8 cellular contexts compared by ENCODE assay signal in genomic region chr11:47946682-47947575, GRCh38. TPM values are rescaled to one million over a fixed set of nuclear protein-coding genes. Genes with fewer than 3 reads are reported as not detected.
DNase-seq lines count a peak whose midpoint lies in the region; ATAC-seq and TF ChIP-seq lines count a peak whose summit lies in the region.

No MANE protein-coding gene starts in this region.

- H3K9me3 ChIP-seq in BLaER1 treated with 17β-estradiol and CSF1 and Interleukin-3, amounts not matched to agents 10 nM and 100 nM (replicated peaks in 1 of 11), result no peaks in the 10 kb centered on the region
- no peaks in the 10 kb centered on the region for H3K9me3 ChIP-seq in gastrocnemius medialis

- H3K27me3 ChIP-seq in BLaER1 treated with 17β-estradiol and CSF1 and Interleukin-3, amounts not matched to agents 10 nM and 100 nM, result no peaks in the 10 kb centered on the region
- no peaks in the 10 kb centered on the region for H3K27me3 ChIP-seq in gastrocnemius medialis

- in situ Hi-C loops in KBM-7 (cut with MboI; ENCODE audit: low pct_unique_long_range_greater_than_20kb, low sequenced_read_pairs) (no loop called here), gastrocnemius medialis (cut with MboI; ENCODE audit: low sequenced_read_pairs in 4 of 4) (no loop called here)

- ATAC-seq in gastrocnemius medialis (peak; percentile 97), GM21360 (IDR thresholded peaks at IDR 0.05; ENCODE audit: unreplicated experiment) (no peak), HG02938 (IDR thresholded peaks at IDR 0.05; ENCODE audit: unreplicated experiment) (no peak), HG03039 (IDR thresholded peaks at IDR 0.05; ENCODE audit: unreplicated experiment) (no peak)

- no peak for TF ChIP-seq POLR2A in gastrocnemius medialis (IDR thresholded peaks at IDR 0.05)

- intact Hi-C loops in gastrocnemius medialis (cut with DNase I; ENCODE audit: low total_unique reads), result loop anchor here (5.0 kb wide), 1 partner anchor 155 kb away; no protein-coding TSS in a partner anchor

- no peak overlapping the region for H3K4me3 ChIP-seq in BLaER1 treated with 17β-estradiol and CSF1 and Interleukin-3, amounts not matched to agents 10 nM and 100 nM
- no peak overlapping the region for H3K4me3 ChIP-seq in gastrocnemius medialis

- peaks cover 29 to 78% (median 57%) of the 10 kb centered on the region in 10 experiments for H3K4me1 ChIP-seq in BLaER1 treated with 17β-estradiol and CSF1 and Interleukin-3, amounts not matched to agents 10 nM and 100 nM
- H3K4me1 ChIP-seq in gastrocnemius medialis, result peaks cover 4 to 7% of the 10 kb centered on the region in 2 donors

- no peaks in the 10 kb centered on the region for H3K36me3 ChIP-seq in BLaER1 treated with 17β-estradiol and CSF1 and Interleukin-3, amounts not matched to agents 10 nM and 100 nM
- H3K36me3 ChIP-seq in gastrocnemius medialis, result no peaks in the 10 kb centered on the region

- H3K9ac ChIP-seq in BLaER1 treated with 17β-estradiol and CSF1 and Interleukin-3, amounts not matched to agents 10 nM and 100 nM, result peak overlapping the region in 6 of 11 experiments; percentile 2 to 43 (median 29); a peak in 7 of 22 replicates

- H4K20me1 ChIP-seq in BLaER1 treated with 17β-estradiol and CSF1 and Interleukin-3, amounts not matched to agents 10 nM and 100 nM, result no peaks in the 10 kb centered on the region

- TF ChIP-seq CTCF in gastrocnemius medialis (IDR thresholded peaks at IDR 0.05 in 4 of 5, conservative IDR thresholded peaks at IDR 0.05 in 1 of 5), result no peak

- DNase-seq in KBM-7 (peak; percentile 90), glomerular visceral epithelial cell (ENCODE audit: extremely low spot score) (peak; percentile 98), gastrocnemius medialis (peak; percentile 62 to 85)
- peak; percentile 44 to 60 for DNase-seq in activated T-cell treated with anti-CD3 and anti-CD28 coated beads, Interleukin-2, amount 50 U/mL, for 48 hours

- peak overlapping the region in 10 of 11 experiments; percentile 4 to 84 (median 68); a peak in 20 of 22 replicates for H3K4me2 ChIP-seq in BLaER1 treated with 17β-estradiol and CSF1 and Interleukin-3, amounts not matched to agents 10 nM and 100 nM

- peak overlapping the region in 8 of 11 experiments; percentile 25 to 70 (median 49); a peak in 13 of 22 replicates for H3K27ac ChIP-seq in BLaER1 treated with 17β-estradiol and CSF1 and Interleukin-3, amounts not matched to agents 10 nM and 100 nM
- peak overlapping the region; percentile 33 to 67 (median 60) for H3K27ac ChIP-seq in gastrocnemius medialis

RNA-seq across cellular contexts. Expression of gene PTPRJ, which starts 33.4 kb away (rescaled TPM):
- 1 to 10 TPM; 5.4 to 9.0 (median 5.6) TPM for total RNA-seq in gastrocnemius medialis

Comparison
In these comparisons a context has a peak if more than half of its experiments do, and no peak if none do; other contexts are left out.
1. ATAC-seq: peak in gastrocnemius medialis (2 of 2); none in GM21360 (single experiment), HG02938 (single experiment) and HG03039 (single experiment).
2. Peak in every context shown above with its lines, with median percentiles within 50 percentile points of each other: DNase-seq.